In the genomic region with DNA sequence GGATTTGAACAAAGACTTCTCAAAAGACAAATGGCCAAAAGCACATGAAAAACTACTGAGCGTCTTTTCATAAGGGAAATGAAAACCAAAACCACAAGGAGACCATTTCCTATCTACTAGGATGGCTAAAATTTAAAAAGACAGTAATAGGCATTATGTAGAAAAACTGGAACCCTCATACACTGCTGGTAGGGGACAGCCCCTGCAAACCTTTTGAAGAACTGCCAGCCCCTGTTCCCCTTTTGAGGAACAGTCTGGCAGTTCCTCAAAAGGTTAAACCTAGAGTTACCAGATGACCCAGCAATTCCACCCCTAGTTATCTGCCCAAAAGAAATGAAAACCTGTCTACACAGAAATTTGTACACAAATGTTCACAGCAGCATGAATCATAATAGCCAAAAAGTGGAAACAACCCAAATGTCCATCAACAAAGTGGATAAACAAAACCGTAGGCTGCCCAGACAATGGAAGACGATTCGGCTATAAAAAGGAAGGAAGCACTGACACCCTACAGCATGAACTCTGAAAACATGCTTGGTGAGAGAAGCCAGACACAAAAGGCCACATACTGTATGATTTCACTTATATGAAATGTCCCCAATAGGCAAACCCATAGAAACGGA, we compare ENCODE assay signal across 9 cellular contexts. TPM values are rescaled to one million over a fixed set of nuclear protein-coding genes. Genes with fewer than 3 reads are reported as not detected.
A peak's percentile ranks its signal among the peaks of the same experiment; 100 is the strongest.
DNase-seq lines count a peak whose midpoint lies in the region; ATAC-seq, FAIRE-seq and TF ChIP-seq lines count a peak whose summit lies in the region.
"Had no signal": no experiment of that assay in that cellular context is flagged by ENCODE, and none has a peak within 500 bp of the region (broad histone marks: within the 10 kb centered on the region; RNA-seq: fewer than 3 reads in every experiment).

No MANE protein-coding gene starts in this region.

- no peaks in the 10 kb centered on the region for H3K9me3 ChIP-seq in K562 (replicated peaks; ENCODE audit: control insufficient read depth, insufficient read depth, low read depth, low read length)
- H3K9me3 ChIP-seq: HAP-1 had no signal

- H3K36me3 Mint-ChIP-seq in IgD-negative memory B cell, result no peaks in the 10 kb centered on the region

- 60% methylated on average over 5 of the region's 5 CpGs for WGBS in K562 (ENCODE audit: insufficient coverage, low coverage, missing lambda C conversion rate)

- H3K27ac Mint-ChIP-seq in IgD-negative memory B cell, result peak overlapping the region; percentile 46 to 96 (median 92)

- H3K9ac ChIP-seq in K562 (ENCODE audit: insufficient read depth in 1 of 2, low read depth in 2 of 2, low read length in 2 of 2), result no peak overlapping the region

- H3K27ac ChIP-seq in K562 (ENCODE audit: extremely low read depth, low read depth, low read length) (no peak overlapping the region), skin epidermis (peak overlapping the region in 17 of 21 experiments; percentile 9 to 90 (median 77))

- H3K36me3 ChIP-seq in K562 (ENCODE audit: control insufficient read depth, insufficient read depth, low read length), result peaks cover 25% of the 10 kb centered on the region; the same call in 1 of the 3 replicates

- POLR2A ChIA-PET in K562 (lab: Yijun Ruan, JAX), result no interaction called here

- H3K4me1 ChIP-seq in K562 (replicated peaks in 1 of 2; ENCODE audit: control insufficient read depth in 2 of 2, insufficient read depth in 2 of 2, low read length in 2 of 2), result peaks cover 0 to 14% of the 10 kb centered on the region in 2 experiments; a peak in 2 of 5 replicates
- H3K4me1 ChIP-seq: HAP-1 had no signal

- BruUV-seq in K562 (replicated peaks; lab: Mats Ljungman, UMichigan), result no TSS peak

- H3K9me1 ChIP-seq in K562 (ENCODE audit: control insufficient read depth, insufficient read depth, low read length), result no peaks in the 10 kb centered on the region

- FAIRE-seq in K562 (lab: Jason Lieb, UNC), result no peak

- no peaks in the 10 kb centered on the region for H3K9me3 Mint-ChIP-seq in IgD-negative memory B cell

- intact Hi-C loops in K562 (cut with micrococcal nuclease), result no loop called here

- ATAC-seq in GM19351 (IDR thresholded peaks at IDR 0.05; ENCODE audit: unreplicated experiment) (peak; percentile 72), K562 (no peak), esophagus mucosa (no peak), GM18867 (IDR thresholded peaks at IDR 0.05; ENCODE audit: unreplicated experiment) (no peak), HG03469 (IDR thresholded peaks at IDR 0.05; ENCODE audit: unreplicated experiment) (no peak)

- H3K4me2 ChIP-seq in K562 (ENCODE audit: insufficient read depth, low read length), result no peak overlapping the region

- TF ChIP-seq POLR2A in K562 (conservative IDR thresholded peaks at IDR 0.05), result no peak

- H3K27me3 Mint-ChIP-seq in IgD-negative memory B cell, result no peaks in the 10 kb centered on the region

- TF ChIP-seq EP300 in K562 (IDR thresholded peaks at IDR 0.05; ENCODE audit: low read length), result no peak

- no peak for DNase-seq in K562 (ENCODE audit: extremely low read depth in 1 of 4, low spot score in 3 of 4)
- no peak for DNase-seq in activated effector memory CD4-positive, alpha-beta T cell treated with anti-CD3 and anti-CD28 coated beads, Interleukin-2, amount 50 U/mL, for 16 hours

- no peaks in the 10 kb centered on the region for H3K27me3 ChIP-seq in K562 (ENCODE audit: control insufficient read depth in 2 of 2, insufficient read depth in 2 of 2, low read length in 2 of 2)

- no peak for TF ChIP-seq RAD21 in K562 (CRISPR knock-in tag; conservative IDR thresholded peaks at IDR 0.05 in 1 of 2, IDR thresholded peaks at IDR 0.05 in 1 of 2)

- no peaks in the 10 kb centered on the region for H4K20me1 ChIP-seq in K562 (replicated peaks; ENCODE audit: control insufficient read depth, insufficient read depth, low read length)

- H3K4me1 Mint-ChIP-seq in IgD-negative memory B cell, result peaks cover 19 to 24% (median 20%) of the 10 kb centered on the region in 3 donors

- peak overlapping the region; percentile 8 to 84 (median 54) for H3K4me3 Mint-ChIP-seq in IgD-negative memory B cell

- no peaks in the 10 kb centered on the region for H3K79me2 ChIP-seq in K562 (ENCODE audit: control insufficient read depth, insufficient read depth, low read length)

- in situ Hi-C loops in K562 (cut with MboI), result loop anchor here (10.0 kb wide), 1 partner anchor 439 kb away; a partner anchor contains a TSS

- no peak for TF ChIP-seq CTCF in K562 (IDR thresholded peaks at IDR 0.05 in 2 of 3, conservative IDR thresholded peaks at IDR 0.05 in 1 of 3; ENCODE audit: insufficient read depth in 2 of 3, low read depth in 1 of 3, low read length in 3 of 3)

- CTCF ChIA-PET in K562 (lab: Yijun Ruan, JAX; ENCODE audit: low intra/inter-chr PET ratio), result no interaction called here

- no peak overlapping the region for H2AFZ ChIP-seq in K562 (ENCODE audit: low read depth, low read length)

- H3K4me3 ChIP-seq in K562, result no peak overlapping the region
- H3K4me3 ChIP-seq in skin epidermis, result no peak overlapping the region
- H3K4me3 ChIP-seq: HAP-1 had no signal

RNA-seq across cellular contexts. Expression of a gene that starts 22.9 kb away (rescaled TPM):
- polyA plus RNA-seq in IgD-negative memory B cell (28.5 TPM), K562 (2011; rRNA removed) (0.15 TPM in 1 of 2 replicates, not detected in the other), K562 (2014; fragmentation: Illumina TruSeq; extraction: Trizol) (not detected in 2 replicates), K562 (2014; fragmentation: Nextera tagmentation; extraction: Ambion mirVana) (not detected), K562 (2014; rRNA removed) (not detected in 2 replicates)
- total RNA-seq in K562 (2011; cell fraction: chromatin; rRNA removed; ENCODE audit: low replicate concordance), result not detected in 2 replicates
- not detected in 2 replicates for total RNA-seq in K562 (2011; cell fraction: nucleolus; rRNA removed)
- not detected in 2 replicates for total RNA-seq in K562 (2011; cell fraction: nucleoplasm; rRNA removed)
- total RNA-seq in K562 (2014; rRNA removed) (not detected in 2 replicates), K562 (2014; rRNA removed; fragmentation: Illumina TruSeq; extraction: Trizol) (not detected in 2 replicates), K562 (2015; rRNA removed; fragmentation: Illumina TruSeq; extraction: Trizol) (not detected in 2 replicates), K562 (2021) (0.18 and 0.29 TPM in 2 replicates), esophagus mucosa (18.9 TPM)
- polyA plus RNA-seq in K562 (2011; cell fraction: cytosol; rRNA removed), result 0.07 TPM in 1 of 2 replicates, not detected in the other
- polyA plus RNA-seq in K562 (2011; cell fraction: nucleus; rRNA removed), result 0.10 and 0.18 TPM in 2 replicates
- polyA plus RNA-seq in K562 (2012), result 0.31 and 0.54 TPM in 2 replicates
- not detected in 2 replicates for polyA minus RNA-seq in K562 (2011; rRNA and poly(A)+ RNA removed)
- polyA minus RNA-seq in K562 (2011; cell fraction: cytosol; rRNA and poly(A)+ RNA removed), result 1.7 TPM in 1 of 2 replicates, not detected in the other
- 0.40 and 1.1 TPM in 2 replicates for polyA minus RNA-seq in K562 (2011; cell fraction: nucleus; rRNA and poly(A)+ RNA removed)

RNA-seq across cellular contexts. Expression of a gene that starts 39.5 kb away (rescaled TPM):
- polyA plus RNA-seq in IgD-negative memory B cell (75.9 TPM), K562 (2011; rRNA removed) (55.5 and 55.8 TPM in 2 replicates), K562 (2014; fragmentation: Illumina TruSeq; extraction: Trizol) (62.8 and 71.3 TPM in 2 replicates), K562 (2014; fragmentation: Nextera tagmentation; extraction: Ambion mirVana) (10 to 100 TPM; 26.8 to 46.3 TPM), K562 (2014; rRNA removed) (87.4 and 88.1 TPM in 2 replicates)
- 31.3 and 64.7 TPM in 2 replicates for total RNA-seq in K562 (2011; cell fraction: chromatin; rRNA removed; ENCODE audit: low replicate concordance)
- 39.3 and 41.4 TPM in 2 replicates for total RNA-seq in K562 (2011; cell fraction: nucleolus; rRNA removed)
- 40.9 and 52.2 TPM in 2 replicates for total RNA-seq in K562 (2011; cell fraction: nucleoplasm; rRNA removed)
- total RNA-seq in K562 (2014; rRNA removed) (78.6 and 84.7 TPM in 2 replicates), K562 (2014; rRNA removed; fragmentation: Illumina TruSeq; extraction: Trizol) (43.9 and 50.4 TPM in 2 replicates), K562 (2015; rRNA removed; fragmentation: Illumina TruSeq; extraction: Trizol) (60.0 and 66.7 TPM in 2 replicates), K562 (2021) (57.4 and 63.9 TPM in 2 replicates), esophagus mucosa (46.6 TPM)
- 47.4 and 72.1 TPM in 2 replicates for polyA plus RNA-seq in K562 (2011; cell fraction: cytosol; rRNA removed)
- polyA plus RNA-seq in K562 (2011; cell fraction: nucleus; rRNA removed), result 28.3 and 31.1 TPM in 2 replicates
- 55.2 and 61.7 TPM in 2 replicates for polyA plus RNA-seq in K562 (2012)
- 43.3 and 52.3 TPM in 2 replicates for polyA minus RNA-seq in K562 (2011; rRNA and poly(A)+ RNA removed)
- polyA minus RNA-seq in K562 (2011; cell fraction: cytosol; rRNA and poly(A)+ RNA removed), result 16.7 and 17.6 TPM in 2 replicates
- polyA minus RNA-seq in K562 (2011; cell fraction: nucleus; rRNA and poly(A)+ RNA removed), result 13.6 and 15.0 TPM in 2 replicates

RNA-seq across cellular contexts. Expression of a gene that starts 40.4 kb away (rescaled TPM):
- polyA plus RNA-seq in IgD-negative memory B cell, result 0.05 TPM
- total RNA-seq in K562 (2011; cell fraction: chromatin; rRNA removed; ENCODE audit: low replicate concordance), result not detected in 2 replicates
- not detected in 2 replicates for total RNA-seq in K562 (2011; cell fraction: nucleolus; rRNA removed)
- not detected in 2 replicates for total RNA-seq in K562 (2011; cell fraction: nucleoplasm; rRNA removed)
- total RNA-seq in K562 (2014; rRNA removed), result not detected in 2 replicates
- total RNA-seq in K562 (2014; rRNA removed; fragmentation: Illumina TruSeq; extraction: Trizol), result not detected in 2 replicates
- not detected in 2 replicates for total RNA-seq in K562 (2015; rRNA removed; fragmentation: Illumina TruSeq; extraction: Trizol)
- total RNA-seq in K562 (2021), result not detected in 2 replicates
- polyA plus RNA-seq in K562 (2011; rRNA removed), result not detected in 2 replicates
- polyA plus RNA-seq in K562 (2011; cell fraction: cytosol; rRNA removed), result not detected in 2 replicates
- not detected in 2 replicates for polyA plus RNA-seq in K562 (2011; cell fraction: nucleus; rRNA removed)
- not detected in 2 replicates for polyA plus RNA-seq in K562 (2012)
- not detected in 2 replicates for polyA plus RNA-seq in K562 (2014; fragmentation: Illumina TruSeq; extraction: Trizol)
- not detected for polyA plus RNA-seq in K562 (2014; fragmentation: Nextera tagmentation; extraction: Ambion mirVana)
- not detected in 2 replicates for polyA plus RNA-seq in K562 (2014; rRNA removed)
- not detected in 2 replicates for polyA minus RNA-seq in K562 (2011; rRNA and poly(A)+ RNA removed)
- polyA minus RNA-seq in K562 (2011; cell fraction: cytosol; rRNA and poly(A)+ RNA removed), result not detected in 2 replicates
- polyA minus RNA-seq in K562 (2011; cell fraction: nucleus; rRNA and poly(A)+ RNA removed), result not detected in 2 replicates
- 0.04 TPM for total RNA-seq in esophagus mucosa

RNA-seq across cellular contexts. Expression of a gene that starts 41.3 kb away (rescaled TPM):
- 45.3 TPM for polyA plus RNA-seq in IgD-negative memory B cell
- total RNA-seq in K562 (2011; cell fraction: chromatin; rRNA removed; ENCODE audit: low replicate concordance), result 43.9 and 112 TPM in 2 replicates
- 97.0 and 99.2 TPM in 2 replicates for total RNA-seq in K562 (2011; cell fraction: nucleolus; rRNA removed)
- 59.2 and 66.6 TPM in 2 replicates for total RNA-seq in K562 (2011; cell fraction: nucleoplasm; rRNA removed)
- total RNA-seq in K562 (2014; rRNA removed), result 111 and 116 TPM in 2 replicates
- total RNA-seq in K562 (2014; rRNA removed; fragmentation: Illumina TruSeq; extraction: Trizol), result 22.7 and 31.4 TPM in 2 replicates
- total RNA-seq in K562 (2015; rRNA removed; fragmentation: Illumina TruSeq; extraction: Trizol), result 62.5 and 66.7 TPM in 2 replicates
- 84.1 and 93.6 TPM in 2 replicates for total RNA-seq in K562 (2021)
- 51.1 and 59.7 TPM in 2 replicates for polyA plus RNA-seq in K562 (2011; rRNA removed)
- 105 and 154 TPM in 2 replicates for polyA plus RNA-seq in K562 (2011; cell fraction: cytosol; rRNA removed)
- 56.5 and 83.6 TPM in 2 replicates for polyA plus RNA-seq in K562 (2011; cell fraction: nucleus; rRNA removed)
- 64.0 and 95.8 TPM in 2 replicates for polyA plus RNA-seq in K562 (2012)
- 63.2 and 88.3 TPM in 2 replicates for polyA plus RNA-seq in K562 (2014; fragmentation: Illumina TruSeq; extraction: Trizol)
- polyA plus RNA-seq in K562 (2014; fragmentation: Nextera tagmentation; extraction: Ambion mirVana), result 10 to 100 TPM in 1 of 2 experiments, 1 to 10 TPM in 1; 6.3 to 16.8 TPM
- polyA plus RNA-seq in K562 (2014; rRNA removed), result 83.9 and 90.2 TPM in 2 replicates
- polyA minus RNA-seq in K562 (2011; rRNA and poly(A)+ RNA removed), result 37.2 and 42.5 TPM in 2 replicates
- polyA minus RNA-seq in K562 (2011; cell fraction: cytosol; rRNA and poly(A)+ RNA removed), result 39.4 and 52.3 TPM in 2 replicates
- polyA minus RNA-seq in K562 (2011; cell fraction: nucleus; rRNA and poly(A)+ RNA removed), result 24.5 and 26.7 TPM in 2 replicates
- 35.2 TPM for total RNA-seq in esophagus mucosa

Comparison
In these comparisons a context has a peak if more than half of its experiments do, and no peak if none do; other contexts are left out.
1. RNA of a gene that starts 22.9 kb away (total RNA-seq): 18.9 TPM in esophagus mucosa (single experiment); 0.18 to 0.29 TPM in K562; every median in the first group is over 10 times any median in the second.